In the genomic region with DNA sequence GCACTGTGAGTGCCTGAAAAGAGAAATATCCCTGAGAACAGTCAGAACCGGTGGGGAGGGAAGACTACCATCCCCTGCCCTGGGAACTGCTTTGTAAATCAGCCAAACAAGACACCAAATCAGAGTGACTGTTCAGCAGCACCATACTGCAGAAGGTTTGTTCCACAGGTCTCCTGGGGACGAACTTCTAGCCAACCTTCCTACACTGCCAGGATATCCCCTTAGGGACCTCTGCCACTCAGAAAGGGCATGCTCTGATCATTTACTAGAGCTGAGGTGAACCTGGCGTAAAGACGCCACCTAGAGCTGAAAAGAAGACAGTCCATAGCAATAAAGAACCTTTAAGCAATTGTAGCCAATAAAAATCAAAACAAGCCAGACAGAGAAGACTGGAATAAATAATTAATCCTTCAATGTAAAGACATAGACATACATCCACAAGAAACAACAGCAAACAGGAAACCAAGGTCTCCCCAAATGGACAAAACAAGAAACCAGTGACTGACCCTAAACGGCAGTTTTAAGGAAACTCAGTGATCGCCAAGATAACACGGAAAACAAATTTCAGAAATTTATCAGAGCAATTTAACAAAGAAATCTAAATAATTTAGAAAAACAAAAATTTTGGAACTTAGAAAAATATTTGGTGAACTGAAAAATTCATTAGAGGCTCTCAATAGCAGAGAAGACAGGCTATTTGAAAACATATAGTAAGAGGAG, we compare ENCODE assay signal across 8 cellular contexts.
DNase-seq lines count a peak whose midpoint lies in the region; ATAC-seq and TF ChIP-seq lines count a peak whose summit lies in the region.

No MANE protein-coding gene starts in this region.

- peak; percentile 86 for DNase-seq in Daoy (ENCODE audit: low read depth)
- DNase-seq in HuH-7.5 (ENCODE audit: low spot score) = peak; percentile 72
- DNase-seq in RPMI8226 = peak; percentile 44
- DNase-seq in activated gamma-delta T cell treated with anti-CD3 and anti-CD28 coated beads, Interleukin-2, amount 50 U/mL, for 16 hours (ENCODE audit: low read depth) = peak; percentile 31
- no peak for DNase-seq in heart right ventricle
- no peak for DNase-seq in smooth muscle cell (lab: John Stamatoyannopoulos, UW; ENCODE audit: unreplicated experiment)
- no peak for DNase-seq in effector CD8-positive, alpha-beta T cell (lab: John Stamatoyannopoulos, UW)

- H3F3A ChIP-seq in smooth muscle cell (ENCODE audit: low read depth) = no peaks in the 10 kb centered on the region

- peaks cover 0 to 16% (median 0%) of the 10 kb centered on the region in 11 donors for H3K9me3 ChIP-seq in heart right ventricle
- H3K9me3 ChIP-seq in smooth muscle cell (replicated peaks; ENCODE audit: low read depth) = no peaks in the 10 kb centered on the region

- H3K4me1 ChIP-seq in heart right ventricle (peaks cover 0 to 12% (median 0%) of the 10 kb centered on the region in 9 donors), smooth muscle cell (ENCODE audit: low read depth) (peaks cover 2% of the 10 kb centered on the region)

- no peaks in the 10 kb centered on the region for H3K79me2 ChIP-seq in smooth muscle cell (ENCODE audit: low read depth)

- H3K27ac ChIP-seq in heart right ventricle (peak overlapping the region in 1 of 10 donors; percentile 16), smooth muscle cell (ENCODE audit: low read depth) (no peak overlapping the region)

- H2AFZ ChIP-seq in smooth muscle cell (ENCODE audit: low read depth) = no peak overlapping the region

- WGBS in heart right ventricle, 2 donors = 54 to 57% methylated on average over 7 of the region's 7 CpGs
- 57% methylated on average over 7 of the region's 7 CpGs for WGBS in smooth muscle cell (ENCODE audit: low lambda C conversion rate)

- intact Hi-C loops in heart right ventricle (cut with DNase I) = loop anchor here in 9 of 10 donors (1.0 to 10.0 kb wide), 7 partner anchors 223 to 276 kb away; a partner anchor contains a TSS

- no peak overlapping the region for H3K4me2 ChIP-seq in smooth muscle cell

- TF ChIP-seq CTCF in heart right ventricle (IDR thresholded peaks at IDR 0.05) = peak in 7 of 9 donors; percentile 42 to 66 (median 53)
- TF ChIP-seq CTCF in smooth muscle cell (IDR thresholded peaks at IDR 0.05; ENCODE audit: borderline replicate concordance, insufficient read depth, poor library complexity, severe bottlenecking) = peak; percentile 59

- no peak overlapping the region for H3K9ac ChIP-seq in smooth muscle cell (ENCODE audit: low read depth)

- H3K4me3 ChIP-seq in heart right ventricle = peak overlapping the region in 2 of 10 donors; percentile 2 to 31
- H3K4me3 ChIP-seq in smooth muscle cell = no peak overlapping the region

- H3K36me3 ChIP-seq in heart right ventricle = no peaks in the 10 kb centered on the region
- no peaks in the 10 kb centered on the region for H3K36me3 ChIP-seq in smooth muscle cell (ENCODE audit: low read depth)

- H4K20me1 ChIP-seq in smooth muscle cell (ENCODE audit: low read depth) = no peaks in the 10 kb centered on the region

- H3K27me3 ChIP-seq in heart right ventricle (no peaks in the 10 kb centered on the region), smooth muscle cell (ENCODE audit: low read depth) (no peaks in the 10 kb centered on the region)

- ATAC-seq in GM21717 (IDR thresholded peaks at IDR 0.05; ENCODE audit: unreplicated experiment) = peak; percentile 75
- peak; percentile 47 to 90 (median 75) for ATAC-seq in heart right ventricle

Comparison
In these comparisons a context has a peak if more than half of its experiments do, and no peak if none do; other contexts are left out.
1. DNase-seq: peak in Daoy (single experiment), HuH-7.5 (single experiment), RPMI8226 (single experiment) and activated gamma-delta T cell treated with anti-CD3 and anti-CD28 coated beads, Interleukin-2, amount 50 U/mL, for 16 hours (single experiment); none in heart right ventricle (0 of 2), smooth muscle cell (single experiment) and effector CD8-positive, alpha-beta T cell (single experiment).